Comparison of ENCODE assay signal across 20 cellular contexts in the genomic region with DNA sequence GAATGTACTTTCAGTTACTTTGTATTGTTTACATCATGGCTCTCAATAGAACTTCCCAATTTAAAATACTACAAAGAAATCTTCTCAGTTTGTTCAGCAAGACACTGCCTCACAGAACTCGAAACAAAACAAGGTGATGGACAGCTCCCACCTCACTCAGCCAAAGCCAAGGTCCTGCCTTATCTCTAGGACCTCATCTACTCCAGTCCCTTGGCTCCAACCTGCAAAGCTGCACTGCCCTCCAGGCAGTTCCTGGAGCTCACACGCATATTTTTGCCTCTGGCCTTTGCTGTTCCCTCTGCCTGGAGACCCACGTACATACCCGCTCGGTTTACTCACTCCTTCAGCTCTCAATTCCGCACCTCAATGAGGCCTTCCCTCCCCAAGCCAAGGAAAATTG. TPM values are rescaled to one million over a fixed set of nuclear protein-coding genes. Genes with fewer than 3 reads are reported as not detected.
"Had no signal": no experiment of that assay in that cellular context is flagged by ENCODE, and none has a peak within 500 bp of the region (broad histone marks: within the 10 kb centered on the region; RNA-seq: fewer than 3 reads in every experiment).

No MANE protein-coding gene starts in this region.

- DNase-seq: effector CD8-positive, alpha-beta T cell; foreskin melanocyte; head of caudate nucleus; kidney glomerular epithelial cell; mammary epithelial cell; mucosa of descending colon; naive thymus-derived CD8-positive, alpha-beta T cell; ovary; sigmoid colon; tibial artery had no signal

- H3K36me3 ChIP-seq: ovary, right atrium auricular region, sigmoid colon, tibial artery had no signal

- H3K9me3 ChIP-seq: mucosa of descending colon, ovary, right atrium auricular region, sigmoid colon, tibial artery had no signal

- H2AFZ ChIP-seq: hepatocyte had no signal

- ATAC-seq: left lobe of liver; mucosa of descending colon; naive thymus-derived CD8-positive, alpha-beta T cell had no signal

- H3K4me3 ChIP-seq: coronary artery, hepatocyte, mucosa of descending colon, ovary, right atrium auricular region, sigmoid colon, skin epidermis, tibial artery had no signal

- H3K4me2 ChIP-seq: hepatocyte had no signal

- H3K4me1 Mint-ChIP-seq: naive thymus-derived CD8-positive, alpha-beta T cell; neural crest cell had no signal

- H3K27ac ChIP-seq: coronary artery, hepatocyte, ovary, right atrium auricular region, sigmoid colon, skin epidermis, tibial artery had no signal

- H3K9me3 Mint-ChIP-seq: naive thymus-derived CD8-positive, alpha-beta T cell; neural crest cell; stimulated activated naive CD8-positive, alpha-beta T cell treated with anti-CD3 and anti-CD28 coated beads, Interleukin-15, Interleukin-2, amounts not matched to agents 100 ng/mL and 50 ng/mL, for 24 hours had no signal

- H3K27ac Mint-ChIP-seq: stimulated activated naive CD8-positive, alpha-beta T cell treated with anti-CD3 and anti-CD28 coated beads, Interleukin-15, Interleukin-2, amounts not matched to agents 100 ng/mL and 50 ng/mL, for 24 hours had no signal

- H3K27me3 ChIP-seq: hepatocyte, ovary, right atrium auricular region, sigmoid colon, tibial artery had no signal

- H3K79me2 ChIP-seq: hepatocyte had no signal

- H3K4me3 Mint-ChIP-seq: naive thymus-derived CD8-positive, alpha-beta T cell; neural crest cell; stimulated activated naive CD8-positive, alpha-beta T cell treated with anti-CD3 and anti-CD28 coated beads, Interleukin-15, Interleukin-2, amounts not matched to agents 100 ng/mL and 50 ng/mL, for 24 hours had no signal

RNA-seq across cellular contexts. Expression of a gene that starts 40.3 kb away (rescaled TPM):
- total RNA-seq: chondrocyte, dermis microvascular lymphatic vessel endothelial cell, temporal lobe had no signal
